In the genomic region with DNA sequence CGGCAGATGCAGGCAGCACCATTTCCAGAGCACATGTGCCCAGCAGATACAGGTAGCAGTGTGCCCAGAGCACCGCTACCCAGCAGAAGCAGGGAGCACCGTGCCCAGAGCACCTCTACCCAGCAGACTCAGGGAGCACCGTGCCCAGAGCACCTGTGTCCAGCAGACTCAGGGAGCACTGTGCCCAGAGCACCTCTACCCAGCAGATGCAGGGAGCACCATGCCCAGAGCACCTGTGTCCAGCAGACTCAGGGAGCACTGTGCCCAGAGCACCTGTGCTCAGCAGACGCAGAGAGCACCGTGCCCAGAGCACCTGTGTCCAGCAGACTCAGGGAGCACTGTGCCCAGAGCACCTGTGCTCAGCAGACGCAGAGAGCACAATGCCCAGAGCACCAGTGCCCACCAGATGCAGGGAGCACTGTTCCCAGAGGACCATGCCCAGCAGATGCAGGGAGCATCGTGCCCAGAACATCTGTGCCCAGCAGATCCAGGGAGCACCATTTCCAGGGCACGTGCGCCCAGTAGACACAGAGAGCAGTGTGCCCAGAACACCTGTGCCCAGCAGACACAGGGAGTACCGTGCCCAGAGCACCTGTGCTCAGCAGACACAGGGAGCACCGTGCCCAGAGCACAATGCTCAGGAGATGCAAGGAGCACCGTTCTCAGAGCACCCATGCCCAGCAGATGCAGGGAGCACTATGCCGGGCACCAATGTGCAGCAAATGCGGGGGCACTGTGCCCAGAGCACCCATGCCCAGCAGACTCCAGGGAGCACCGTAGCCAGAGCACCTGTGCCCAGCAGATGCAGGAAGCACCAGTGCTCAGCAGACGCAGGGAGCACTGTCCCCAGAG, we compare ENCODE assay signal across 20 cellular contexts.
DNase-seq lines count a peak whose midpoint lies in the region; ATAC-seq, FAIRE-seq and TF ChIP-seq lines count a peak whose summit lies in the region.
"Had no signal": no experiment of that assay in that cellular context is flagged by ENCODE, and none has a peak within 500 bp of the region (broad histone marks: within the 10 kb centered on the region; RNA-seq: fewer than 3 reads in every experiment).

No MANE protein-coding gene starts in this region.

- WGBS in K562 (ENCODE audit: insufficient coverage, low coverage, missing lambda C conversion rate), result 61% methylated on average over 14 of the region's 17 CpGs

- intact Hi-C loops in K562 (cut with micrococcal nuclease) (no loop called here), kidney (cut with DNase I) (no loop called here)

- no TSS peak for BruUV-seq in K562 (replicated peaks; lab: Mats Ljungman, UMichigan)

- H3K27ac ChIP-seq in DND-41 (ENCODE audit: low read length) (no peak overlapping the region), HEK293 (ENCODE audit: extremely low read depth, low read depth, low read length) (no peak overlapping the region), K562 (ENCODE audit: extremely low read depth, low read depth, low read length) (no peak overlapping the region), kidney (ENCODE audit: low read depth in 2 of 2, low read length in 2 of 2) (no peak overlapping the region)
- H3K27ac ChIP-seq: SK-N-MC had no signal

- H3K4me1 ChIP-seq in DND-41 (ENCODE audit: insufficient read depth, low read length) (no peaks in the 10 kb centered on the region), HEK293 (ENCODE audit: control insufficient read depth, insufficient read depth, low read length) (no peaks in the 10 kb centered on the region), K562 (replicated peaks in 1 of 2; ENCODE audit: control insufficient read depth in 2 of 2, insufficient read depth in 2 of 2, low read length in 2 of 2) (peaks cover 0 to 8% of the 10 kb centered on the region in 2 experiments; a peak in 2 of 5 replicates), kidney (ENCODE audit: control insufficient read depth in 1 of 2, insufficient read depth in 1 of 2, low read depth in 1 of 2, low read length in 2 of 2) (peaks cover 0 to 13% of the 10 kb centered on the region in 2 donors)
- H3K4me1 ChIP-seq: BE2C, HAP-1 had no signal

- TF ChIP-seq EP300 in K562 (IDR thresholded peaks at IDR 0.05; ENCODE audit: low read length), result no peak

- no peak for TF ChIP-seq CTCF in DND-41 (IDR thresholded peaks at IDR 0.05; ENCODE audit: borderline replicate concordance, extremely low read depth, low read length, poor library complexity, severe bottlenecking)
- no peak for TF ChIP-seq CTCF in HEK293 (tag by site-specific recombination; IDR thresholded peaks at IDR 0.05)
- no peak for TF ChIP-seq CTCF in K562 (IDR thresholded peaks at IDR 0.05 in 2 of 3, conservative IDR thresholded peaks at IDR 0.05 in 1 of 3; ENCODE audit: insufficient read depth in 2 of 3, low read depth in 1 of 3, low read length in 3 of 3)
- TF ChIP-seq CTCF in kidney (IDR thresholded peaks at IDR 0.05; ENCODE audit: borderline replicate concordance, extremely low read depth, insufficient read depth), result no peak

- POLR2A ChIA-PET in HEK293 (lab: Yijun Ruan, JAX) (no interaction called here), K562 (lab: Yijun Ruan, JAX) (no interaction called here)

- TF ChIP-seq RAD21 in K562 (CRISPR knock-in tag; conservative IDR thresholded peaks at IDR 0.05 in 1 of 2, IDR thresholded peaks at IDR 0.05 in 1 of 2), result no peak

- H3K9ac ChIP-seq in DND-41 (ENCODE audit: low read depth, low read length), result no peak overlapping the region
- H3K9ac ChIP-seq in K562 (ENCODE audit: insufficient read depth in 1 of 2, low read depth in 2 of 2, low read length in 2 of 2), result no peak overlapping the region
- no peak overlapping the region for H3K9ac ChIP-seq in kidney (ENCODE audit: low read length in 2 of 2)

- in situ Hi-C loops in K562 (cut with MboI), result loop anchor here (25.0 kb wide), 1 partner anchor 327 kb away; no protein-coding TSS in a partner anchor

- H3K36me3 ChIP-seq in DND-41 (ENCODE audit: insufficient read depth, low read length) (peaks cover 23% of the 10 kb centered on the region), HEK293 (ENCODE audit: control insufficient read depth in 2 of 2, insufficient read depth in 1 of 2, low read length in 2 of 2) (peaks cover 0 to 2% of the 10 kb centered on the region in 2 experiments; a peak in 1 of 3 replicates), K562 (ENCODE audit: control insufficient read depth, insufficient read depth, low read length) (no peaks in the 10 kb centered on the region), kidney (ENCODE audit: control insufficient read depth in 1 of 2, insufficient read depth in 2 of 2, low read length in 2 of 2) (peaks cover 10 to 13% of the 10 kb centered on the region in 2 donors)
- H3K36me3 ChIP-seq: BE2C, HAP-1 had no signal

- FAIRE-seq in K562 (lab: Jason Lieb, UNC), result no peak
- FAIRE-seq in kidney (lab: Jason Lieb, UNC), result no peak
- FAIRE-seq: D721Med, HTR-8/SVneo had no signal

- DNase-seq in DND-41 (no peak), K562 (ENCODE audit: extremely low read depth in 1 of 4, low spot score in 3 of 4) (no peak), mesenteric fat pad (ENCODE audit: low spot score) (peak; percentile 60), KG1 (lab: John Stamatoyannopoulos, UW) (no peak), kidney (no peak)
- DNase-seq: BE2C, MM.1S, NCI-H1105 treated with DMSO at 0.1 percent for 48 hours, NCI-H187 treated with DMSO at 0.1 percent for 48 hours, NCI-H2171, NCI-H446 treated with DMSO at 0.1 percent for 48 hours, NCI-H748 treated with DMSO at 0.1 percent for 48 hours had no signal

- H3K27me3 ChIP-seq in DND-41 (ENCODE audit: insufficient read depth, low read length, poor library complexity) (no peaks in the 10 kb centered on the region), K562 (ENCODE audit: control insufficient read depth in 2 of 2, insufficient read depth in 2 of 2, low read length in 2 of 2) (no peaks in the 10 kb centered on the region)
- H3K27me3 ChIP-seq: BE2C had no signal

- H3K4me2 ChIP-seq in DND-41 (ENCODE audit: insufficient read depth, low read length) (no peak overlapping the region), K562 (ENCODE audit: insufficient read depth, low read length) (no peak overlapping the region)

- no peaks in the 10 kb centered on the region for H3K9me1 ChIP-seq in K562 (ENCODE audit: control insufficient read depth, insufficient read depth, low read length)

- H4K20me1 ChIP-seq in DND-41 (ENCODE audit: insufficient read depth, low read length) (peaks cover 18% of the 10 kb centered on the region; the same call in 1 of the 2 replicates), K562 (replicated peaks; ENCODE audit: control insufficient read depth, insufficient read depth, low read length) (no peaks in the 10 kb centered on the region)

- H3K4me3 ChIP-seq in DND-41 (ENCODE audit: low read depth in 1 of 2, low read length in 2 of 2) (no peak overlapping the region), HEK293 (ENCODE audit: low read depth, low read length) (no peak overlapping the region), K562 (no peak overlapping the region), kidney (ENCODE audit: low read length in 2 of 2) (no peak overlapping the region)
- H3K4me3 ChIP-seq: HAP-1, SK-N-MC had no signal

- H3K79me2 ChIP-seq in DND-41 (ENCODE audit: insufficient read depth, low read length), result no peaks in the 10 kb centered on the region
- no peaks in the 10 kb centered on the region for H3K79me2 ChIP-seq in K562 (ENCODE audit: control insufficient read depth, insufficient read depth, low read length)

- H3K9me3 ChIP-seq in DND-41 (ENCODE audit: insufficient read depth, low read length, severe bottlenecking) (no peaks in the 10 kb centered on the region), HEK293 (ENCODE audit: control insufficient read depth, insufficient read depth, low read depth, low read length) (no peaks in the 10 kb centered on the region), K562 (replicated peaks; ENCODE audit: control insufficient read depth, insufficient read depth, low read depth, low read length) (no peaks in the 10 kb centered on the region), kidney (ENCODE audit: control insufficient read depth in 1 of 2, low read length in 2 of 2) (no peaks in the 10 kb centered on the region)
- H3K9me3 ChIP-seq: BE2C, HAP-1 had no signal

- CTCF ChIA-PET in HEK293 (lab: Yijun Ruan, JAX) (no interaction called here), K562 (lab: Yijun Ruan, JAX; ENCODE audit: low intra/inter-chr PET ratio) (no interaction called here)

- no peak for TF ChIP-seq POLR2A in K562 (conservative IDR thresholded peaks at IDR 0.05)

- H2AFZ ChIP-seq in DND-41 (ENCODE audit: low read depth, low read length) (no peak overlapping the region), K562 (ENCODE audit: low read depth, low read length) (no peak overlapping the region)

- ATAC-seq in DND-41 (ENCODE audit: insufficient read depth, low read depth), result peak; percentile 41; the same call in 2 of the 3 replicates
- no peak for ATAC-seq in K562
- ATAC-seq in SK-N-SH treated with all-trans-retinoic acid at 6 μM for 48 hours, result no peak
- ATAC-seq: Panc1, Right ventricle myocardium inferior had no signal

TF ChIP-seq in HEK293, 187 proteins besides CTCF, POLR2A, EP300 and RAD21 (continues in another document):
- no peak for TF ChIP-seq MEIS1 (CRISPR knock-in tag; IDR thresholded peaks at IDR 0.05; ENCODE audit: borderline replicate concordance)

TF ChIP-seq in K562, 482 proteins besides CTCF, POLR2A, EP300 and RAD21 (continues in another document):
- TF ChIP-seq BRD9 (IDR thresholded peaks at IDR 0.05; ENCODE audit: low read depth, partially characterized antibody) (no peak), ZNF263 (CRISPR knock-in tag; IDR thresholded peaks at IDR 0.05; ENCODE audit: borderline replicate concordance) (peak; percentile 85), MCM5 (IDR thresholded peaks at IDR 0.05; ENCODE audit: low read depth) (no peak), NFRKB (IDR thresholded peaks at IDR 0.05; ENCODE audit: low read depth) (no peak)
- TF ChIP-seq, protein P1, sequence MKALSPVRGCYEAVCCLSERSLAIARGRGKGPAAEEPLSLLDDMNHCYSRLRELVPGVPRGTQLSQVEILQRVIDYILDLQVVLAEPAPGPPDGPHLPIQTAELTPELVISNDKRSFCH (CRISPR knock-in tag; IDR thresholded peaks at IDR 0.05), result no peak
- TF ChIP-seq, protein P1 (tag; IDR thresholded peaks at IDR 0.05), result no peak

TF ChIP-seq in SK-N-SH treated with all-trans-retinoic acid at 6 μM for 48 hours, 23 proteins besides CTCF, POLR2A, EP300 and RAD21 (continues in another document):
- TF ChIP-seq ZNF70 (CRISPR knock-in tag; IDR thresholded peaks at IDR 0.05), result no peak
